In the genomic region with DNA sequence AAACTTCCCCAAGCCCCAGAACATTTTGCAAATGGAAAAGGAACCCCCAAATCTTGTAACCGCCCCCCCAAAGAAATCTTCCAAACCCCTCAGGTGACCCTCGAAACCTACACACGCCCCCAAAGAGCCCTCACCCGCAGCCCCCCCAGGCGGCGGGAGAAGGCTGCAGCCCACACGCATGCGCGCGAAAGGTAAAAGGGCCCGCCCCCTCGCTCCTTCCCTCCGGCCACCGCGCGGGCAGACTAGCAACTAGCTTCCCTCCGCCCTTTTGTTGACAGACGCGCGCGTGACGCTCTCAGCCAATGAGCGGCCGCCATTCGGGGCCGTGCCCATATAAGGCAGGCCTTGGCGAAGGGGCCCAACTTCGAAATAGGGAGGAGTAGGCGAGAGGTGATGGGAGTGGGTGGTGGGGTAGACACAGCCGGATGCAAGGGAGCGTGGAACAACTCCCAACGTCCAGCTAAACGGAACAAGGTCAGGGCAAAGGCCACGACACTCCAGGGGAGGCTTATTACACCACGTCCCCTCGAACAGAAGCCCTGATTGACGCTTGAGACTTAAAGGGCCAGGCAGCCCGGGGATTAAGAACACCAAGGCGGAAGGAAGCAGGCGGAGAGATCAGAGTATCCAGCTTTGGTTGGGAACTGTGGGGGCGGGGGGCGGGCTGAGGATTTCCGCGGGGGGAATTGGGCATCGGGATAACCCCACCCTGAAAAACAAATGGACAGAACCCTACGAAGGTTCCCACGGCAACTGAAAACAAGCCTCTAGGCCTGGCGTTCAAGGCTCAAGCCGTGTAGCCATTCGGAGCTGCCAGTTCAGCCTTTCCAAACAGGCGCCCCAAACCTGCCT, we compare ENCODE assay signal across 8 cellular contexts. TPM values are rescaled to one million over a fixed set of nuclear protein-coding genes. Genes with fewer than 3 reads are reported as not detected.
A peak's percentile ranks its signal among the peaks of the same experiment; 100 is the strongest.
DNase-seq lines count a peak whose midpoint lies in the region; ATAC-seq and TF ChIP-seq lines count a peak whose summit lies in the region.

No MANE protein-coding gene starts in this region.

- ATAC-seq in HG02610 (IDR thresholded peaks at IDR 0.05; ENCODE audit: unreplicated experiment): peak; percentile 92
- ATAC-seq in SK-N-SH treated with all-trans-retinoic acid at 6 μM for 48 hours: peak; percentile 97

- H3K4me3 ChIP-seq in GM08714 (ENCODE audit: low read length): peak overlapping the region; percentile 94
- H3K4me3 ChIP-seq in suprapubic skin: peak overlapping the region; percentile 68

- H3K27ac Mint-ChIP-seq in activated naive CD8-positive, alpha-beta T cell: peak overlapping the region; percentile 97

- peaks cover 4% of the 10 kb centered on the region for H3K36me3 Mint-ChIP-seq in activated naive CD8-positive, alpha-beta T cell

- peaks cover 38% of the 10 kb centered on the region for H3K4me1 ChIP-seq in suprapubic skin

- no peaks in the 10 kb centered on the region for H3K27me3 Mint-ChIP-seq in activated naive CD8-positive, alpha-beta T cell

- WGBS in suprapubic skin: 1% methylated on average over 48 of the region's 51 CpGs

- TF ChIP-seq CTCF in suprapubic skin (IDR thresholded peaks at IDR 0.05): peak in 1 of 2 donors; percentile 14

- no peak for TF ChIP-seq EP300 in suprapubic skin (IDR thresholded peaks at IDR 0.05)

- DNase-seq in NCI-H1092 treated with DMSO at 0.1 percent for 48 hours (lab: John Stamatoyannopoulos, UW): peak; percentile 95
- DNase-seq in glomerular endothelial cell (ENCODE audit: extremely low read depth, low read depth, low spot score): peak; percentile 96
- DNase-seq in nucleus accumbens (lab: John Stamatoyannopoulos, UW): peak; percentile 90 to 100 (median 99)
- peak; percentile 99 for DNase-seq in suprapubic skin (ENCODE audit: low spot score in 2 of 2)

- peak overlapping the region; percentile 91 for H3K27ac ChIP-seq in suprapubic skin

- H3K9me3 ChIP-seq in suprapubic skin: no peaks in the 10 kb centered on the region

- peaks cover 42% of the 10 kb centered on the region for H3K4me1 Mint-ChIP-seq in activated naive CD8-positive, alpha-beta T cell (ENCODE audit: low read depth)

- no peaks in the 10 kb centered on the region for H3K27me3 ChIP-seq in suprapubic skin

- H3K36me3 ChIP-seq in suprapubic skin: peaks cover 9% of the 10 kb centered on the region

- H3K9me3 Mint-ChIP-seq in activated naive CD8-positive, alpha-beta T cell (ENCODE audit: low read depth): no peaks in the 10 kb centered on the region

- peak overlapping the region; percentile 94 for H3K4me3 Mint-ChIP-seq in activated naive CD8-positive, alpha-beta T cell

- no peak for TF ChIP-seq POLR2A in suprapubic skin (IDR thresholded peaks at IDR 0.05)

TF ChIP-seq in SK-N-SH treated with all-trans-retinoic acid at 6 μM for 48 hours, 23 proteins besides CTCF, POLR2A, EP300 and RAD21:
- TF ChIP-seq, protein P1, sequence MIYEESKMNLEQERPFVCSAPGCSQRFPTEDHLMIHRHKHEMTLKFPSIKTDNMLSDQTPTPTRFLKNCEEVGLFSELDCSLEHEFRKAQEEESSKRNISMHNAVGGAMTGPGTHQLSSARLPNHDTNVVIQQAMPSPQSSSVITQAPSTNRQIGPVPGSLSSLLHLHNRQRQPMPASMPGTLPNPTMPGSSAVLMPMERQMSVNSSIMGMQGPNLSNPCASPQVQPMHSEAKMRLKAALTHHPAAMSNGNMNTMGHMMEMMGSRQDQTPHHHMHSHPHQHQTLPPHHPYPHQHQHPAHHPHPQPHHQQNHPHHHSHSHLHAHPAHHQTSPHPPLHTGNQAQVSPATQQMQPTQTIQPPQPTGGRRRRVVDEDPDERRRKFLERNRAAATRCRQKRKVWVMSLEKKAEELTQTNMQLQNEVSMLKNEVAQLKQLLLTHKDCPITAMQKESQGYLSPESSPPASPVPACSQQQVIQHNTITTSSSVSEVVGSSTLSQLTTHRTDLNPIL (CRISPR knock-in tag; IDR thresholded peaks at IDR 0.05; ENCODE audit: low read depth): no peak
- TF ChIP-seq ZNF8 (CRISPR knock-in tag; IDR thresholded peaks at IDR 0.05) (no peak), OSR1 (CRISPR knock-in tag; IDR thresholded peaks at IDR 0.05) (no peak), TOX (CRISPR knock-in tag; IDR thresholded peaks at IDR 0.05; ENCODE audit: borderline replicate concordance) (no peak), GLIS3 (CRISPR knock-in tag; IDR thresholded peaks at IDR 0.05) (no peak), TSHZ2 (CRISPR knock-in tag; IDR thresholded peaks at IDR 0.05) (no peak)
- TF ChIP-seq, protein P2, sequence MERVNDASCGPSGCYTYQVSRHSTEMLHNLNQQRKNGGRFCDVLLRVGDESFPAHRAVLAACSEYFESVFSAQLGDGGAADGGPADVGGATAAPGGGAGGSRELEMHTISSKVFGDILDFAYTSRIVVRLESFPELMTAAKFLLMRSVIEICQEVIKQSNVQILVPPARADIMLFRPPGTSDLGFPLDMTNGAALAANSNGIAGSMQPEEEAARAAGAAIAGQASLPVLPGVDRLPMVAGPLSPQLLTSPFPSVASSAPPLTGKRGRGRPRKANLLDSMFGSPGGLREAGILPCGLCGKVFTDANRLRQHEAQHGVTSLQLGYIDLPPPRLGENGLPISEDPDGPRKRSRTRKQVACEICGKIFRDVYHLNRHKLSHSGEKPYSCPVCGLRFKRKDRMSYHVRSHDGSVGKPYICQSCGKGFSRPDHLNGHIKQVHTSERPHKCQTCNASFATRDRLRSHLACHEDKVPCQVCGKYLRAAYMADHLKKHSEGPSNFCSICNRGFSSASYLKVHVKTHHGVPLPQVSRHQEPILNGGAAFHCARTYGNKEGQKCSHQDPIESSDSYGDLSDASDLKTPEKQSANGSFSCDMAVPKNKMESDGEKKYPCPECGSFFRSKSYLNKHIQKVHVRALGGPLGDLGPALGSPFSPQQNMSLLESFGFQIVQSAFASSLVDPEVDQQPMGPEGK (CRISPR knock-in tag; IDR thresholded peaks at IDR 0.05; ENCODE audit: borderline replicate concordance): no peak

RNA-seq across cellular contexts. Expression of gene FBXO46, which starts 13.3 kb away (rescaled TPM):
- total RNA-seq in glomerular endothelial cell (12.3 and 18.6 TPM in 2 replicates), suprapubic skin (10 to 100 TPM; 13.5 to 24.1 (median 15.7) TPM)

RNA-seq across cellular contexts. Expression of gene MEIOSIN, which starts 15.9 kb away (rescaled TPM):
- total RNA-seq in glomerular endothelial cell: not detected in 2 replicates
- not detected for total RNA-seq in suprapubic skin

RNA-seq across cellular contexts. Expression of gene QPCTL, which starts 24.9 kb away (rescaled TPM):
- total RNA-seq in glomerular endothelial cell (17.4 and 25.0 TPM in 2 replicates), suprapubic skin (10 to 100 TPM in 1 of 4 donors, 1 to 10 TPM in 3; 5.9 to 11.4 (median 8.4) TPM)

RNA-seq across cellular contexts. Expression of gene SNRPD2, which starts 25.6 kb away (rescaled TPM):
- total RNA-seq in glomerular endothelial cell (221 and 278 TPM in 2 replicates), suprapubic skin (100 to 1,000 TPM in 3 of 4 donors, 10 to 100 TPM in 1; 80.9 to 160 (median 146) TPM)

RNA-seq across cellular contexts. Expression of gene GIPR, which starts 49.3 kb away (rescaled TPM):
- total RNA-seq in glomerular endothelial cell: 0.76 TPM in 1 of 2 replicates, not detected in the other
- 10 to 100 TPM in 1 of 4 donors, 1 to 10 TPM in 2, under 1 TPM in 1; 0.95 to 11.2 (median 1.6) TPM for total RNA-seq in suprapubic skin

Comparison
In these comparisons a context has a peak if more than half of its experiments do, and no peak if none do; other contexts are left out.
1. Peak in every context shown above with its lines: DNase-seq, ATAC-seq, H3K4me3 ChIP-seq and H3K27ac ChIP-seq.